28 cellular contexts compared by ENCODE assay signal in the genomic region with DNA sequence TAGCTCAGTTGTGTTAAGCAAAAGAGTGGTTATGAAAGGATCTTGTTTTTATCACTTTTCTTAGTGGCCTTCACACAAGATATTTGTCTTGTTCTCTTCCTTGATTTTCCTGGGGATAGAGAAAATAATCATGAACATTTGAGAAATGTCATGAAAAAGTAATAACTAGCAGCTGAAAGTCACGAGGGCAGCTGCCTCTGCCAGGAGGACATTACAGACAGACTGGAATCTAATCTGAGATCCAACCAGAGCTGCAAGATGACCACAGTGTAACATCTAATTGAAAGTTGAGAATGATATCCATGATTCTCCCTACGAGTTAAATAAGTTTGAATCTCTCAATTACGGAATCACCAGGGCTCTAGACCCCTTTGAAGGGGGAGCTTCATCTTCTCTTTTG.
"Had no signal": no experiment of that assay in that cellular context is flagged by ENCODE, and none has a peak within 500 bp of the region (broad histone marks: within the 10 kb centered on the region; RNA-seq: fewer than 3 reads in every experiment).

No MANE protein-coding gene starts in this region.

- H3K27me3 ChIP-seq: ascending aorta, brain microvascular endothelial cell, right atrium auricular region, thyroid gland, upper lobe of right lung had no signal

- H3K27me3 Mint-ChIP-seq: activated naive CD8-positive, alpha-beta T cell treated with anti-CD3 and anti-CD28 coated beads for 36 hours; central memory CD8-positive, alpha-beta T cell; naive B cell; stimulated activated naive CD8-positive, alpha-beta T cell treated with anti-CD3 and anti-CD28 coated beads, Interleukin-15, amount 100 ng/mL, for 72 hours had no signal

- H3K27ac ChIP-seq: ascending aorta, brain microvascular endothelial cell, parathyroid adenoma, right atrium auricular region, thyroid gland, upper lobe of right lung, VCaP had no signal

- H3K4me3 ChIP-seq: ascending aorta, right atrium auricular region, skin epidermis, thyroid gland, upper lobe of right lung had no signal

- H3K4me1 Mint-ChIP-seq: neural crest cell had no signal

- H3K79me2 ChIP-seq: parathyroid adenoma had no signal

- H3K27ac Mint-ChIP-seq: activated naive CD8-positive, alpha-beta T cell treated with anti-CD3 and anti-CD28 coated beads for 36 hours; naive B cell; T-helper 1 cell treated with Interleukin-12 subunit alpha and Interleukin-12 subunit beta and Interleukin-4 antibody, amounts not matched to agents 30 μg/mL and 1 μg/mL, for 36 hours had no signal

- H3K4me1 ChIP-seq: ascending aorta, upper lobe of right lung had no signal

- H3K9ac ChIP-seq: parathyroid adenoma had no signal

- H3K9me3 ChIP-seq: ascending aorta, right atrium auricular region, thyroid gland, upper lobe of right lung had no signal

- H3K4me3 Mint-ChIP-seq: activated naive CD8-positive, alpha-beta T cell treated with anti-CD3 and anti-CD28 coated beads for 36 hours; central memory CD8-positive, alpha-beta T cell; naive B cell; neural crest cell; stimulated activated naive CD8-positive, alpha-beta T cell treated with anti-CD3 and anti-CD28 coated beads, Interleukin-15, amount 100 ng/mL, for 72 hours; T-helper 1 cell treated with Interleukin-12 subunit alpha and Interleukin-12 subunit beta and Interleukin-4 antibody, amounts not matched to agents 30 μg/mL and 1 μg/mL, for 36 hours had no signal

- DNase-seq: activated CD4-positive, alpha-beta T cell treated with anti-CD3 and anti-CD28 coated beads for 48 hours; activated CD4-positive, alpha-beta T cell treated with anti-CD3 and anti-CD28 coated beads, Interleukin-2, amount 50 U/mL, for 48 hours; activated CD8-positive, alpha-beta memory T cell treated with anti-CD3 and anti-CD28 coated beads for 24 hours; activated effector memory CD4-positive, alpha-beta T cell treated with Interleukin-2 at 50 U/mL for 16 hours; activated naive CD4-positive, alpha-beta T cell treated with Interleukin-2 at 50 U/mL for 16 hours; activated naive CD8-positive, alpha-beta T cell treated with anti-CD3 and anti-CD28 coated beads for 36 hours; brain microvascular endothelial cell; effector memory CD4-positive, alpha-beta T cell; foreskin melanocyte; mammary epithelial cell; naive B cell; nucleus accumbens; stimulated activated CD4-positive, alpha-beta T cell treated with anti-CD3 and anti-CD28 coated beads, Interleukin-12 subunit alpha, Interleukin-12 subunit beta, amount 100 ng/mL, for 4 hours; stimulated activated CD4-positive, alpha-beta T cell treated with anti-CD3 and anti-CD28 coated beads, Interleukin-4, amount 100 ng/mL, for 1 hour; stimulated activated naive CD8-positive, alpha-beta T cell treated with anti-CD3 and anti-CD28 coated beads, Interleukin-15, amount 100 ng/mL, for 72 hours; SW 1271; T-helper 9 cell; thyroid gland; upper lobe of right lung had no signal

- H3K9me3 Mint-ChIP-seq: activated naive CD8-positive, alpha-beta T cell treated with anti-CD3 and anti-CD28 coated beads for 36 hours; central memory CD8-positive, alpha-beta T cell; naive B cell; neural crest cell; stimulated activated naive CD8-positive, alpha-beta T cell treated with anti-CD3 and anti-CD28 coated beads, Interleukin-15, amount 100 ng/mL, for 72 hours; T-helper 1 cell treated with Interleukin-12 subunit alpha and Interleukin-12 subunit beta and Interleukin-4 antibody, amounts not matched to agents 30 μg/mL and 1 μg/mL, for 36 hours had no signal

- H2AFZ ChIP-seq: parathyroid adenoma had no signal

- H3K36me3 ChIP-seq: brain microvascular endothelial cell, right atrium auricular region, upper lobe of right lung had no signal

- ATAC-seq: activated CD4-positive, CD25-positive, alpha-beta regulatory T cell treated with anti-CD3 and anti-CD28 coated beads, Interleukin-2, amount 50 U/mL, for 24 hours; stimulated activated naive CD8-positive, alpha-beta T cell treated with anti-CD3 and anti-CD28 coated beads, Interleukin-15, amount 100 ng/mL, for 72 hours had no signal
